Comparison of ENCODE assay signal across 2 cellular contexts in the genomic region with DNA sequence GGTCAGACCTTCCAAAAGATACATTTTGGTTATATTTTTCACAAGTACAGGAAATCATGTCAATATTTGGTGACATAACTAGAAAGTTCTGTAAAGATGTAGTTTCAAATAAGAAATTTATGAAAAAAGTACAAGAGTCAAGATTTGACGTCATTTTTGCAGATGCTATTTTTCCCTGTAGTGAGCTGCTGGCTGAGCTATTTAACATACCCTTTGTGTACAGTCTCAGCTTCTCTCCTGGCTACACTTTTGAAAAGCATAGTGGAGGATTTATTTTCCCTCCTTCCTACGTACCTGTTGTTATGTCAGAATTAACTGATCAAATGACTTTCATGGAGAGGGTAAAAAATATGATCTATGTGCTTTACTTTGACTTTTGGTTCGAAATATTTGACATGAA.
TF ChIP-seq lines count a peak whose summit lies in the region.

No MANE protein-coding gene starts in this region.

TF ChIP-seq in A549, 52 proteins besides CTCF, POLR2A, EP300 and RAD21 (continued from another document):
- TF ChIP-seq E2F6 (IDR thresholded peaks at IDR 0.05; ENCODE audit: borderline replicate concordance, low read depth), result no peak
- no peak for TF ChIP-seq HEYL (CRISPR knock-in tag; IDR thresholded peaks at IDR 0.05)
- TF ChIP-seq JUNB (IDR thresholded peaks at IDR 0.05), result no peak
- TF ChIP-seq RCOR1 (IDR thresholded peaks at IDR 0.05; ENCODE audit: low read depth, low read length), result no peak
- no peak for TF ChIP-seq CHD2 (IDR thresholded peaks at IDR 0.05; ENCODE audit: low read length, partially characterized antibody)
- TF ChIP-seq RARB (CRISPR knock-in tag; IDR thresholded peaks at IDR 0.05), result no peak
- TF ChIP-seq, protein P1, sequence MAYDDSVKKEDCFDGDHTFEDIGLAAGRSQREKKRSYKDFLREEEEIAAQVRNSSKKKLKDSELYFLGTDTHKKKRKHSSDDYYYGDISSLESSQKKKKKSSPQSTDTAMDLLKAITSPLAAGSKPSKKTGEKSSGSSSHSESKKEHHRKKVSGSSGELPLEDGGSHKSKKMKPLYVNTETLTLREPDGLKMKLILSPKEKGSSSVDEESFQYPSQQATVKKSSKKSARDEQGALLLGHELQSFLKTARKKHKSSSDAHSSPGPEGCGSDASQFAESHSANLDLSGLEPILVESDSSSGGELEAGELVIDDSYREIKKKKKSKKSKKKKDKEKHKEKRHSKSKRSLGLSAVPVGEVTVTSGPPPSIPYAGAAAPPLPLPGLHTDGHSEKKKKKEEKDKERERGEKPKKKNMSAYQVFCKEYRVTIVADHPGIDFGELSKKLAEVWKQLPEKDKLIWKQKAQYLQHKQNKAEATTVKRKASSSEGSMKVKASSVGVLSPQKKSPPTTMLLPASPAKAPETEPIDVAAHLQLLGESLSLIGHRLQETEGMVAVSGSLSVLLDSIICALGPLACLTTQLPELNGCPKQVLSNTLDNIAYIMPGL (CRISPR knock-in tag; IDR thresholded peaks at IDR 0.05; ENCODE audit: borderline replicate concordance), result no peak
- TF ChIP-seq HOXB5 (CRISPR knock-in tag; IDR thresholded peaks at IDR 0.05), result no peak
- no peak for TF ChIP-seq RNF2 (IDR thresholded peaks at IDR 0.05; ENCODE audit: borderline replicate concordance, low read depth)
- no peak for TF ChIP-seq ESRRA (IDR thresholded peaks at IDR 0.05; ENCODE audit: borderline replicate concordance, low read length)
- no peak for TF ChIP-seq NPAS2 (CRISPR knock-in tag; IDR thresholded peaks at IDR 0.05; ENCODE audit: borderline replicate concordance)
- no peak for TF ChIP-seq PHF8 (IDR thresholded peaks at IDR 0.05; ENCODE audit: borderline replicate concordance, low read depth)
- TF ChIP-seq CEBPB (IDR thresholded peaks at IDR 0.05), result no peak
- TF ChIP-seq PBX3 (IDR thresholded peaks at IDR 0.05), result no peak
- TF ChIP-seq CBX8 (IDR thresholded peaks at IDR 0.05), result no peak

TF ChIP-seq in HepG2, 621 proteins besides CTCF, POLR2A, EP300 and RAD21 (continued from another document):
- TF ChIP-seq, protein P1 (CRISPR knock-in tag; IDR thresholded peaks at IDR 0.05; ENCODE audit: borderline replicate concordance in 1 of 2, low read depth in 1 of 2), result peak in 1 of 2 experiments; percentile 15; a peak in 1 of 4 replicates
- TF ChIP-seq RBFOX2 (IDR thresholded peaks at IDR 0.05; ENCODE audit: low read depth, low read length) (peak; percentile 58; the same call in 1 of the 2 replicates), ZFP37 (CRISPR knock-in tag; IDR thresholded peaks at IDR 0.05; ENCODE audit: borderline replicate concordance) (no peak), MYPOP (CRISPR knock-in tag; IDR thresholded peaks at IDR 0.05) (no peak), SRSF4 (IDR thresholded peaks at IDR 0.05; ENCODE audit: low read depth, low read length, poor library complexity, severe bottlenecking) (no peak)
- TF ChIP-seq, protein P2, sequence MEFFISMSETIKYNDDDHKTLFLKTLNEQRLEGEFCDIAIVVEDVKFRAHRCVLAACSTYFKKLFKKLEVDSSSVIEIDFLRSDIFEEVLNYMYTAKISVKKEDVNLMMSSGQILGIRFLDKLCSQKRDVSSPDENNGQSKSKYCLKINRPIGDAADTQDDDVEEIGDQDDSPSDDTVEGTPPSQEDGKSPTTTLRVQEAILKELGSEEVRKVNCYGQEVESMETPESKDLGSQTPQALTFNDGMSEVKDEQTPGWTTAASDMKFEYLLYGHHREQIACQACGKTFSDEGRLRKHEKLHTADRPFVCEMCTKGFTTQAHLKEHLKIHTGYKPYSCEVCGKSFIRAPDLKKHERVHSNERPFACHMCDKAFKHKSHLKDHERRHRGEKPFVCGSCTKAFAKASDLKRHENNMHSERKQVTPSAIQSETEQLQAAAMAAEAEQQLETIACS (CRISPR knock-in tag; IDR thresholded peaks at IDR 0.05), result no peak
- TF ChIP-seq, protein P3, sequence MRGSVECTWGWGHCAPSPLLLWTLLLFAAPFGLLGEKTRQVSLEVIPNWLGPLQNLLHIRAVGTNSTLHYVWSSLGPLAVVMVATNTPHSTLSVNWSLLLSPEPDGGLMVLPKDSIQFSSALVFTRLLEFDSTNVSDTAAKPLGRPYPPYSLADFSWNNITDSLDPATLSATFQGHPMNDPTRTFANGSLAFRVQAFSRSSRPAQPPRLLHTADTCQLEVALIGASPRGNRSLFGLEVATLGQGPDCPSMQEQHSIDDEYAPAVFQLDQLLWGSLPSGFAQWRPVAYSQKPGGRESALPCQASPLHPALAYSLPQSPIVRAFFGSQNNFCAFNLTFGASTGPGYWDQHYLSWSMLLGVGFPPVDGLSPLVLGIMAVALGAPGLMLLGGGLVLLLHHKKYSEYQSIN (CRISPR knock-in tag; IDR thresholded peaks at IDR 0.05; ENCODE audit: borderline replicate concordance), result no peak
